26 cellular contexts compared by ENCODE assay signal in the genomic region with DNA sequence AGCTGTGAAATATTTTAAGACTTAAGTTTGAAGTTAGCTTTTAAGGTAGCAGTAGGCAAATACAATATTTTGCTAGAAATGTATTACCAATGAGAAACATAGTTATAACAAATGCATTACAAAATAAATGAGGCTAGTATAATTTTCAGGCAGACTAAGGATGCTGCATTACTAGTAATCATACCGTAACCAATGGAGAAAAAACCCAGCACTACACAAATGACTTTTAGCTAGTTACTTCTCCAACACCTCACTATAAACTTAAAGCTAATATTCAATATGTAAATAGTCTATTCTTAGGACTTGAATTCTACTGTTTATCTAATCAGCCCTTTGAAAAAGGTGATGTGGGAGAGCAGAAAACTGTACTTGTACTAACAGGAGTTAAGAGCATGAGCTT.
DNase-seq lines count a peak whose midpoint lies in the region; ATAC-seq and TF ChIP-seq lines count a peak whose summit lies in the region.
"Had no signal": no experiment of that assay in that cellular context is flagged by ENCODE, and none has a peak within 500 bp of the region (broad histone marks: within the 10 kb centered on the region; RNA-seq: fewer than 3 reads in every experiment).

No MANE protein-coding gene starts in this region.

- H3K36me3 Mint-ChIP-seq in activated CD4-positive, alpha-beta T cell treated with anti-CD3 and anti-CD28 coated beads for 36 hours (ENCODE audit: low read depth), result peaks cover 34% of the 10 kb centered on the region
- peaks cover 28% of the 10 kb centered on the region for H3K36me3 Mint-ChIP-seq in activated CD4-positive, alpha-beta T cell treated with anti-CD3 and anti-CD28 coated beads, Interleukin-2, amount 10 ng/mL, durations not matched to agents 7 days and 5 days (ENCODE audit: low read depth)
- H3K36me3 Mint-ChIP-seq in T-helper 17 cell (ENCODE audit: low read depth), result peaks cover 10% of the 10 kb centered on the region
- H3K36me3 Mint-ChIP-seq in memory B cell, result peaks cover 27% of the 10 kb centered on the region

- no peak overlapping the region for H3K4me3 ChIP-seq in A673 (ENCODE audit: low read depth, low read length, poor library complexity, severe bottlenecking)
- H3K4me3 ChIP-seq: dorsolateral prefrontal cortex, heart right ventricle, upper lobe of right lung had no signal

- peaks cover 13% of the 10 kb centered on the region for H3K9me3 Mint-ChIP-seq in activated CD4-positive, alpha-beta T cell treated with anti-CD3 and anti-CD28 coated beads for 36 hours (ENCODE audit: low read depth)
- peaks cover 12% of the 10 kb centered on the region for H3K9me3 Mint-ChIP-seq in activated CD4-positive, alpha-beta T cell treated with anti-CD3 and anti-CD28 coated beads, Interleukin-2, amount 10 ng/mL, durations not matched to agents 7 days and 5 days
- peaks cover 3% of the 10 kb centered on the region for H3K9me3 Mint-ChIP-seq in memory B cell
- H3K9me3 Mint-ChIP-seq: nephron had no signal

- H3K27ac Mint-ChIP-seq in activated CD4-positive, alpha-beta T cell treated with anti-CD3 and anti-CD28 coated beads for 36 hours, result peak overlapping the region; percentile 65
- H3K27ac Mint-ChIP-seq in activated CD4-positive, alpha-beta T cell treated with anti-CD3 and anti-CD28 coated beads, Interleukin-2, amount 10 ng/mL, durations not matched to agents 7 days and 5 days, result no peak overlapping the region
- H3K27ac Mint-ChIP-seq in T-helper 17 cell, result peak overlapping the region; percentile 97
- H3K27ac Mint-ChIP-seq in memory B cell, result peak overlapping the region; percentile 10
- H3K27ac Mint-ChIP-seq: CD14-positive monocyte, nephron had no signal

- no TSS peak for BruUV-seq in A673 (replicated peaks; lab: Mats Ljungman, UMichigan)

- no peaks in the 10 kb centered on the region for H3K36me3 ChIP-seq in A673 (ENCODE audit: insufficient read depth, low read length, poor library complexity, severe bottlenecking)
- H3K36me3 ChIP-seq: upper lobe of right lung had no signal

- intact Hi-C loops in activated CD4-positive, alpha-beta T cell treated with anti-CD3 and anti-CD28 coated beads for 36 hours (cut with DNase I, micrococcal nuclease), result no loop called here
- intact Hi-C loops in A673 (cut with micrococcal nuclease; ENCODE audit: unreplicated experiment), result no loop called here

- no peak for TF ChIP-seq CTCF in A673 (conservative IDR thresholded peaks at IDR 0.05; ENCODE audit: low read depth, low read length)

- CTCF ChIA-PET in activated CD4-positive, alpha-beta T cell treated with anti-CD3 and anti-CD28 coated beads for 36 hours (lab: Charles Lee), result interaction anchor here (0.6 to 2.8 kb wide), 8 partner anchors 9 to 120 kb away, joined by 3 to 17 read pairs (median 4); no protein-coding TSS in a partner anchor
- CTCF ChIA-PET in activated CD4-positive, alpha-beta T cell treated with anti-CD3 and anti-CD28 coated beads, Interleukin-2, amount 10 ng/mL, durations not matched to agents 7 days and 5 days (lab: Charles Lee), result interaction anchor here (1.1 to 2.5 kb wide), 8 partner anchors 17 to 129 kb away, joined by 3 to 7 read pairs (median 4); no protein-coding TSS in a partner anchor
- CTCF ChIA-PET in A673 (lab: Charles Lee), result no interaction called here

- peaks cover 82% of the 10 kb centered on the region for H3K4me1 Mint-ChIP-seq in activated CD4-positive, alpha-beta T cell treated with anti-CD3 and anti-CD28 coated beads for 36 hours
- H3K4me1 Mint-ChIP-seq in activated CD4-positive, alpha-beta T cell treated with anti-CD3 and anti-CD28 coated beads, Interleukin-2, amount 10 ng/mL, durations not matched to agents 7 days and 5 days, result peaks cover 46% of the 10 kb centered on the region
- peaks cover 65% of the 10 kb centered on the region for H3K4me1 Mint-ChIP-seq in T-helper 17 cell
- peaks cover 41% of the 10 kb centered on the region for H3K4me1 Mint-ChIP-seq in memory B cell
- H3K4me1 Mint-ChIP-seq: nephron had no signal

- no peaks in the 10 kb centered on the region for H3K27me3 ChIP-seq in A673 (replicated peaks; ENCODE audit: insufficient read depth, low read depth, low read length, poor library complexity)
- H3K27me3 ChIP-seq: dorsolateral prefrontal cortex, heart right ventricle, upper lobe of right lung had no signal

- POLR2A ChIA-PET in activated CD4-positive, alpha-beta T cell treated with anti-CD3 and anti-CD28 coated beads for 36 hours (lab: Charles Lee), result interaction anchor here (0.5 to 0.8 kb wide), 4 partner anchors 10 to 107 kb away, joined by 4 to 10 read pairs (median 5); no protein-coding TSS in a partner anchor
- POLR2A ChIA-PET in activated CD4-positive, alpha-beta T cell treated with anti-CD3 and anti-CD28 coated beads, Interleukin-2, amount 10 ng/mL, durations not matched to agents 7 days and 5 days (lab: Charles Lee), result interaction anchor here (0.7 kb wide), 1 partner anchor 70 kb away, joined by 7 read pairs; no protein-coding TSS in a partner anchor
- POLR2A ChIA-PET in A673 (lab: Charles Lee; ENCODE audit: low non-redundant PET), result no interaction called here

- no peaks in the 10 kb centered on the region for H3K27me3 Mint-ChIP-seq in activated CD4-positive, alpha-beta T cell treated with anti-CD3 and anti-CD28 coated beads for 36 hours
- H3K27me3 Mint-ChIP-seq in activated CD4-positive, alpha-beta T cell treated with anti-CD3 and anti-CD28 coated beads, Interleukin-2, amount 10 ng/mL, durations not matched to agents 7 days and 5 days, result no peaks in the 10 kb centered on the region
- H3K27me3 Mint-ChIP-seq in T-helper 17 cell (no peaks in the 10 kb centered on the region), memory B cell (no peaks in the 10 kb centered on the region)

- no peak for DNase-seq in activated CD4-positive, alpha-beta T cell treated with anti-CD3 and anti-CD28 coated beads for 36 hours
- no peak for DNase-seq in activated CD4-positive, alpha-beta T cell treated with anti-CD3 and anti-CD28 coated beads, Interleukin-2, amount 10 ng/mL, durations not matched to agents 7 days and 5 days
- DNase-seq in A673 (ENCODE audit: low spot score) (no peak), T-helper 17 cell (no peak), memory B cell (ENCODE audit: low spot score in 2 of 2) (no peak), hippocampal formation (lab: John Stamatoyannopoulos, UW) (no peak), NCI-H526 treated with DMSO at 0.1 percent for 48 hours (lab: John Stamatoyannopoulos, UW) (no peak)
- DNase-seq: 8988T; activated CD4-positive, alpha-beta T cell treated with anti-CD3 and anti-CD28 coated beads, Interleukin-2, amount 50 U/mL, for 4 hours; activated naive CD4-positive, alpha-beta T cell; dorsolateral prefrontal cortex; foreskin melanocyte; heart right ventricle; kidney; MM.1S; NCI-H1930; NCI-H226; NCI-H748 treated with DMSO at 0.1 percent for 48 hours; stimulated activated CD4-positive, alpha-beta T cell treated with anti-CD3 and anti-CD28 coated beads, Interleukin-15, amount 100 ng/mL, for 24 hours; stimulated activated CD4-positive, alpha-beta T cell treated with anti-CD3 and anti-CD28 coated beads, Interleukin-4, amount 100 ng/mL, for 4 hours; stimulated activated naive CD4-positive, alpha-beta T cell; SW 1271; upper lobe of right lung had no signal

- H3K9me3 ChIP-seq in A673 (ENCODE audit: low read depth, low read length, poor library complexity, severe bottlenecking) (no peaks in the 10 kb centered on the region), T-helper 17 cell (ENCODE audit: control insufficient read depth, low read length, poor library complexity, severe bottlenecking) (no peaks in the 10 kb centered on the region)
- H3K9me3 ChIP-seq: heart right ventricle, upper lobe of right lung had no signal

- no peak overlapping the region for H3K4me3 Mint-ChIP-seq in activated CD4-positive, alpha-beta T cell treated with anti-CD3 and anti-CD28 coated beads for 36 hours
- no peak overlapping the region for H3K4me3 Mint-ChIP-seq in activated CD4-positive, alpha-beta T cell treated with anti-CD3 and anti-CD28 coated beads, Interleukin-2, amount 10 ng/mL, durations not matched to agents 7 days and 5 days
- H3K4me3 Mint-ChIP-seq in T-helper 17 cell, result peak overlapping the region; percentile 90
- H3K4me3 Mint-ChIP-seq in memory B cell, result no peak overlapping the region
- H3K4me3 Mint-ChIP-seq: CD14-positive monocyte, nephron had no signal

- H3K4me1 ChIP-seq in A673 (ENCODE audit: insufficient read depth, low read length, poor library complexity, severe bottlenecking), result peaks cover 52% of the 10 kb centered on the region

- H3K27ac ChIP-seq in A673 (ENCODE audit: low read depth, low read length, poor library complexity, severe bottlenecking), result peak overlapping the region; percentile 20
- H3K27ac ChIP-seq: heart right ventricle, upper lobe of right lung had no signal

- peak; percentile 20 for ATAC-seq in activated CD4-positive, alpha-beta T cell treated with anti-CD3 and anti-CD28 coated beads for 36 hours
- no peak for ATAC-seq in T-helper 17 cell
- ATAC-seq in memory B cell (ENCODE audit: low read depth), result no peak
- no peak for ATAC-seq in esophagus mucosa
- ATAC-seq: upper lobe of right lung had no signal
